In the genomic region with DNA sequence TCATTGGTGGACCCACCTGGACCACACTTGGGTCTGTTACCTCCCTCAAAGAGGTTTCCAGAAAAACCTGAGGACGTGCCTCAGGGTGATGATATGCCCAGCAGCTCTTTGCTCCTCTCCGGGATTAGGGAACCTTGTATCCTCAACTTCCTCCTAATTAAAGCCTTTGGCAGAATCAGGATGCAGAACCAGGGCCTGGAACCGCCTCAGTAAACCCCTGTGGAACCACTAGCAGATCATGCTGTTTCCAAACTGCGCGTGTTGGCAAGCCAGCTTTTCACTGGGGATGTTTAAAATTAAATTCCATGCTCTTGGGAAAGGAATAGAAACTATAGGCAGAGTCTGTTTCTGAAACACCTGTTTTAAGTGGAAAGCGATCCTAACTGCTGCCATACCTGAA, we compare ENCODE assay signal across 19 cellular contexts. TPM values are rescaled to one million over a fixed set of nuclear protein-coding genes. Genes with fewer than 3 reads are reported as not detected.
DNase-seq lines count a peak whose midpoint lies in the region; ATAC-seq and TF ChIP-seq lines count a peak whose summit lies in the region.
"Had no signal": no experiment of that assay in that cellular context is flagged by ENCODE, and none has a peak within 500 bp of the region (broad histone marks: within the 10 kb centered on the region; RNA-seq: fewer than 3 reads in every experiment).

No MANE protein-coding gene starts in this region.

- H4K20me1 ChIP-seq in SK-N-SH (ENCODE audit: insufficient read depth) (peaks cover 55% of the 10 kb centered on the region), PC-9 (ENCODE audit: insufficient read depth) (no peaks in the 10 kb centered on the region)

- no peak overlapping the region for H3K4me3 ChIP-seq in SK-N-SH (ENCODE audit: low read depth in 2 of 2, low read length in 1 of 2)
- no peak overlapping the region for H3K4me3 ChIP-seq in PC-9
- H3K4me3 ChIP-seq in endodermal cell (ENCODE audit: low read length) = no peak overlapping the region
- no peak overlapping the region for H3K4me3 ChIP-seq in tibial artery
- H3K4me3 ChIP-seq: BLaER1, SJCRH30 had no signal

- H3K36me3 ChIP-seq in SK-N-SH (replicated peaks in 1 of 2; ENCODE audit: control insufficient read depth in 1 of 2, insufficient read depth in 2 of 2, low read length in 1 of 2) (peaks cover 17 to 43% of the 10 kb centered on the region in 2 experiments), PC-9 (ENCODE audit: low read depth) (0 out of 2 replicates have a peak, but pooled peaks cover 17% of the 10 kb centered on the region), endodermal cell (ENCODE audit: control insufficient read depth, insufficient read depth, low read length) (peaks cover 4% of the 10 kb centered on the region), tibial artery (peaks cover 0 to 7% (median 0%) of the 10 kb centered on the region in 3 donors)
- H3K36me3 ChIP-seq: SJCRH30 had no signal

- H3K27ac Mint-ChIP-seq in endodermal cell = peak overlapping the region; percentile 59
- H3K27ac Mint-ChIP-seq: CD8-positive, alpha-beta T cell had no signal

- H3K9me3 ChIP-seq in SK-N-SH = no peaks in the 10 kb centered on the region
- H3K9me3 ChIP-seq in PC-9 (ENCODE audit: insufficient read depth, low read depth) = no peaks in the 10 kb centered on the region
- no peaks in the 10 kb centered on the region for H3K9me3 ChIP-seq in endodermal cell (ENCODE audit: control insufficient read depth, low read length)
- H3K9me3 ChIP-seq in tibial artery = no peaks in the 10 kb centered on the region
- H3K9me3 ChIP-seq: BLaER1, SJCRH30 had no signal

- intact Hi-C loops in PC-9 (cut with micrococcal nuclease; ENCODE audit: unreplicated experiment) = loop anchor here (1.0 to 2.0 kb wide), 2 partner anchors 10 to 29 kb away; no protein-coding TSS in a partner anchor
- intact Hi-C loops in tibial artery (cut with DNase I; ENCODE audit: low total_unique reads) = no loop called here

- CTCF ChIA-PET in SK-N-SH (lab: Yijun Ruan, JAX) (interaction anchor here (1.0 kb wide), 1 partner anchor 29 kb away, joined by 3 read pairs; no protein-coding TSS in a partner anchor), PC-9 (lab: Charles Lee) (no interaction called here)

- no TSS peak for BruUV-seq in PC-9 (replicated peaks; lab: Mats Ljungman, UMichigan)

- H3K4me1 ChIP-seq in SK-N-SH (ENCODE audit: control insufficient read depth in 1 of 2, insufficient read depth in 2 of 2, low read depth in 1 of 2, low read length in 1 of 2) (peaks cover 2 to 65% of the 10 kb centered on the region in 2 experiments), PC-9 (replicated peaks; ENCODE audit: insufficient read depth) (peaks cover 56% of the 10 kb centered on the region), endodermal cell (ENCODE audit: control insufficient read depth, insufficient read depth, low read length) (peaks cover 9% of the 10 kb centered on the region), tibial artery (peaks cover 0 to 97% (median 42%) of the 10 kb centered on the region in 4 donors)

- H3K4me3 Mint-ChIP-seq in endodermal cell = no peak overlapping the region
- H3K4me3 Mint-ChIP-seq: CD8-positive, alpha-beta T cell had no signal

- 77% methylated on average over 6 of the region's 6 CpGs for WGBS in SK-N-SH (ENCODE audit: low lambda C conversion rate)
- WGBS in endodermal cell (ENCODE audit: insufficient coverage in 1 of 2, insufficient read length in 1 of 2), 2 experiments = 95 to 100% methylated on average over 3 to 6 of the region's 6 CpGs

- H3K36me3 Mint-ChIP-seq in endodermal cell (ENCODE audit: low read depth) = peaks cover 6% of the 10 kb centered on the region
- H3K36me3 Mint-ChIP-seq: CD8-positive, alpha-beta T cell had no signal

- H3K4me2 ChIP-seq in SK-N-SH (peak overlapping the region; percentile 62; the same call in 1 of the 2 replicates), PC-9 (peak overlapping the region; percentile 36)
- H3K4me2 ChIP-seq: BLaER1 had no signal

- no peak overlapping the region for H3K9ac ChIP-seq in SK-N-SH
- no peak overlapping the region for H3K9ac ChIP-seq in endodermal cell (ENCODE audit: extremely low read depth, low read length, poor library complexity, severe bottlenecking)
- H3K9ac ChIP-seq: BLaER1 had no signal

- H3K4me1 Mint-ChIP-seq in endodermal cell = peaks cover 64% of the 10 kb centered on the region

- H3K27me3 ChIP-seq in SK-N-SH (ENCODE audit: insufficient read depth) = no peaks in the 10 kb centered on the region
- no peaks in the 10 kb centered on the region for H3K27me3 ChIP-seq in PC-9 (ENCODE audit: insufficient read depth, low read depth)
- no peaks in the 10 kb centered on the region for H3K27me3 ChIP-seq in endodermal cell (ENCODE audit: control insufficient read depth, insufficient read depth, low read length, poor library complexity, severe bottlenecking)
- H3K27me3 ChIP-seq in tibial artery = no peaks in the 10 kb centered on the region
- H3K27me3 ChIP-seq: BLaER1, SJCRH30 had no signal

- H3K9me2 ChIP-seq in SK-N-SH (no peaks in the 10 kb centered on the region), PC-9 (ENCODE audit: insufficient read depth) (no peaks in the 10 kb centered on the region)

- H3K27ac ChIP-seq in SK-N-SH (ENCODE audit: low read depth in 2 of 2, low read length in 1 of 2) (peak overlapping the region in 1 of 2 experiments; percentile 96; a peak in 2 of 4 replicates), PC-9 (peak overlapping the region; percentile 54), endodermal cell (ENCODE audit: low read depth, low read length) (no peak overlapping the region), tibial artery (peak overlapping the region; percentile 66 to 74)
- H3K27ac ChIP-seq: BLaER1, HL-60, SJCRH30 had no signal

- POLR2A ChIA-PET in SK-N-SH (lab: Yijun Ruan, JAX) = no interaction called here
- POLR2A ChIA-PET in PC-9 (lab: Charles Lee; ENCODE audit: unreplicated experiment) = no interaction called here

- H3K9me3 Mint-ChIP-seq in endodermal cell = no peaks in the 10 kb centered on the region
- H3K9me3 Mint-ChIP-seq: CD8-positive, alpha-beta T cell had no signal

- H3F3A ChIP-seq in SK-N-SH (replicated peaks; ENCODE audit: insufficient read depth) = peaks cover 70% of the 10 kb centered on the region
- peaks cover 18% of the 10 kb centered on the region for H3F3A ChIP-seq in PC-9 (ENCODE audit: insufficient read depth, low read depth)

- no peaks in the 10 kb centered on the region for H3K27me3 Mint-ChIP-seq in endodermal cell (ENCODE audit: insufficient read depth)

- no peak for TF ChIP-seq EP300 in SK-N-SH (IDR thresholded peaks at IDR 0.05; ENCODE audit: borderline replicate concordance in 1 of 2, low read depth in 1 of 2, low read length in 1 of 2)

- ATAC-seq in SK-N-SH treated with all-trans-retinoic acid at 6 μM for 48 hours (no peak), GM21529 (IDR thresholded peaks at IDR 0.05; ENCODE audit: unreplicated experiment) (no peak), HG02885 (IDR thresholded peaks at IDR 0.05; ENCODE audit: poor library complexity, unreplicated experiment) (no peak)
- ATAC-seq: CD8-positive, alpha-beta T cell had no signal

- TF ChIP-seq CTCF in SK-N-SH (IDR thresholded peaks at IDR 0.05) (no peak), PC-9 (conservative IDR thresholded peaks at IDR 0.05) (no peak), endodermal cell (conservative IDR thresholded peaks at IDR 0.05) (no peak), tibial artery (IDR thresholded peaks at IDR 0.05) (no peak)

- TF ChIP-seq RAD21 in SK-N-SH (IDR thresholded peaks at IDR 0.05; ENCODE audit: low read length) = no peak

- H3K79me2 ChIP-seq in SK-N-SH (ENCODE audit: insufficient read depth) = peaks cover 100% of the 10 kb centered on the region
- peaks cover 91% of the 10 kb centered on the region for H3K79me2 ChIP-seq in PC-9 (ENCODE audit: low read depth)

- no peak overlapping the region for H2AFZ ChIP-seq in SK-N-SH (ENCODE audit: low read depth)
- H2AFZ ChIP-seq in PC-9 = no peak overlapping the region

- DNase-seq in SK-N-SH (no peak), PC-9 (no peak), endodermal cell (no peak), tibial artery (no peak)
- no peak for DNase-seq in stimulated activated naive CD4-positive, alpha-beta T cell treated with Interleukin-2 at 50 U/mL for 16 hours (lab: John Stamatoyannopoulos, UW)
- DNase-seq: CD8-positive, alpha-beta T cell; MM.1S; NCI-H1092; NCI-H1436 treated with DMSO at 0.1 percent for 48 hours; NCI-H2029 treated with DMSO at 0.1 percent for 48 hours; OCI-M1; RPMI8226; SJCRH30; SW 1271 had no signal

TF ChIP-seq in SK-N-SH, 30 proteins besides CTCF, POLR2A, EP300 and RAD21 (continues in another document):
- TF ChIP-seq MEF2A (IDR thresholded peaks at IDR 0.05; ENCODE audit: borderline replicate concordance, low read depth) (no peak), MXI1 (IDR thresholded peaks at IDR 0.05; ENCODE audit: low read depth, low read length) (no peak), FOXM1 (IDR thresholded peaks at IDR 0.05; ENCODE audit: low read depth) (no peak)
- TF ChIP-seq, protein P1, sequence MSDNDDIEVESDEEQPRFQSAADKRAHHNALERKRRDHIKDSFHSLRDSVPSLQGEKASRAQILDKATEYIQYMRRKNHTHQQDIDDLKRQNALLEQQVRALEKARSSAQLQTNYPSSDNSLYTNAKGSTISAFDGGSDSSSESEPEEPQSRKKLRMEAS (IDR thresholded peaks at IDR 0.05; ENCODE audit: low read depth) = no peak

TF ChIP-seq in SK-N-SH treated with all-trans-retinoic acid at 6 μM for 48 hours, 23 proteins besides CTCF, POLR2A, EP300 and RAD21 (continues in another document):
- TF ChIP-seq CSDC2 (CRISPR knock-in tag; IDR thresholded peaks at IDR 0.05) (no peak), ZNF8 (CRISPR knock-in tag; IDR thresholded peaks at IDR 0.05) (no peak), ZFP3 (CRISPR knock-in tag; IDR thresholded peaks at IDR 0.05) (no peak), ZFP30 (CRISPR knock-in tag; IDR thresholded peaks at IDR 0.05) (no peak), TCF4 (CRISPR knock-in tag; IDR thresholded peaks at IDR 0.05; ENCODE audit: borderline replicate concordance) (no peak), ZC3H10 (CRISPR knock-in tag; IDR thresholded peaks at IDR 0.05) (no peak), PPARA (CRISPR knock-in tag; IDR thresholded peaks at IDR 0.05; ENCODE audit: borderline replicate concordance) (no peak), ARNTL (CRISPR knock-in tag; IDR thresholded peaks at IDR 0.05; ENCODE audit: borderline replicate concordance, low read depth) (no peak)

RNA-seq across cellular contexts. Expression of a gene that starts 26.4 kb away (rescaled TPM):
- 228 and 244 TPM in 2 replicates for polyA plus RNA-seq in SK-N-SH (2012; rRNA removed)
- 191 and 233 TPM in 2 replicates for polyA plus RNA-seq in SK-N-SH (2012; cell fraction: cytosol; rRNA removed)
- polyA plus RNA-seq in SK-N-SH (2012; cell fraction: nucleus; rRNA removed) = 201 and 239 TPM in 2 replicates
- 133 and 154 TPM in 2 replicates for total RNA-seq in PC-9 (2021)
- 10 to 100 TPM; 26.7 to 26.9 TPM for total RNA-seq in endodermal cell
- polyA plus RNA-seq in endodermal cell (2013, experiment 1 of 2) = 14.9 TPM
- 15.4 TPM for polyA plus RNA-seq in endodermal cell (2013, experiment 2 of 2)
